ENCODE assay signal across 16 cellular contexts in genomic region chr6:166162599-166163342, GRCh38. TPM values are rescaled to one million over a fixed set of nuclear protein-coding genes. Genes with fewer than 3 reads are reported as not detected.
DNase-seq lines count a peak whose midpoint lies in the region; ATAC-seq lines count a peak whose summit lies in the region.
"Had no signal": no experiment of that assay in that cellular context is flagged by ENCODE, and none has a peak within 500 bp of the region (broad histone marks: within the 10 kb centered on the region; RNA-seq: fewer than 3 reads in every experiment).

No MANE protein-coding gene starts in this region.

- no peaks in the 10 kb centered on the region for H3K36me3 Mint-ChIP-seq in activated T-cell treated with anti-CD3 and anti-CD28 coated beads, Interleukin-2, amount 50 U/mL, for 24 hours (ENCODE audit: low read depth)
- H3K36me3 Mint-ChIP-seq in CD4-positive, alpha-beta memory T cell, result no peaks in the 10 kb centered on the region

- no peak overlapping the region for H4K5ac ChIP-seq in mesendoderm (ENCODE audit: low read length)

- CTCF ChIA-PET in CD4-positive, alpha-beta memory T cell (lab: Charles Lee; ENCODE audit: partially characterized antibody), result no interaction called here

- H4K8ac ChIP-seq in mesendoderm (ENCODE audit: low read depth, low read length), result no peak overlapping the region

- intact Hi-C loops in left cardiac atrium (cut with DNase I), result no loop called here
- intact Hi-C loops in CD4-positive, alpha-beta memory T cell (cut with micrococcal nuclease), result no loop called here

- H3K4me2 ChIP-seq in mesendoderm (ENCODE audit: low read length), result no peak overlapping the region
- H3K4me2 ChIP-seq: hepatocyte had no signal

- DNase-seq in activated T-cell treated with anti-CD3 and anti-CD28 coated beads for 48 hours (ENCODE audit: low read depth), result peak; percentile 43
- no peak for DNase-seq in activated T-cell treated with anti-CD3 and anti-CD28 coated beads, Interleukin-2, amount 50 U/mL, for 24 hours
- peak; percentile 61 for DNase-seq in mesendoderm
- DNase-seq in left cardiac atrium, result no peak
- DNase-seq in HK-2 (ENCODE audit: unreplicated experiment), result no peak
- DNase-seq in CD4-positive, alpha-beta memory T cell, result no peak
- DNase-seq: NCI-H526; stimulated activated naive CD4-positive, alpha-beta T cell treated with Interleukin-2 at 50 U/mL for 16 hours had no signal

- no peak overlapping the region for H3K4ac ChIP-seq in mesendoderm (ENCODE audit: low read depth, low read length)

- H3K4me1 ChIP-seq in mesendoderm (ENCODE audit: control insufficient read depth, low read depth, low read length), result peaks cover 7% of the 10 kb centered on the region
- no peaks in the 10 kb centered on the region for H3K4me1 ChIP-seq in CD4-positive, alpha-beta memory T cell (ENCODE audit: insufficient read depth, low read length)
- H3K4me1 ChIP-seq: HAP-1 had no signal

- H3K27me3 Mint-ChIP-seq in activated T-cell treated with anti-CD3 and anti-CD28 coated beads, Interleukin-2, amount 50 U/mL, for 24 hours, result peaks cover 65% of the 10 kb centered on the region
- peaks cover 31 to 35% of the 10 kb centered on the region in 2 donors for H3K27me3 Mint-ChIP-seq in CD4-positive, alpha-beta memory T cell

- peaks cover 2% of the 10 kb centered on the region for H3K36me3 ChIP-seq in mesendoderm (ENCODE audit: control insufficient read depth, insufficient read depth, low read length)
- H3K36me3 ChIP-seq in CD4-positive, alpha-beta memory T cell (ENCODE audit: insufficient read depth, low read length), result no peaks in the 10 kb centered on the region
- H3K36me3 ChIP-seq: HAP-1 had no signal

- no peak overlapping the region for H2BK15ac ChIP-seq in mesendoderm (replicated peaks; ENCODE audit: low read depth)

- H3K4me3 Mint-ChIP-seq in activated T-cell treated with anti-CD3 and anti-CD28 coated beads, Interleukin-2, amount 50 U/mL, for 24 hours, result no peak overlapping the region
- no peak overlapping the region for H3K4me3 Mint-ChIP-seq in CD4-positive, alpha-beta memory T cell

- no peak overlapping the region for H2BK120ac ChIP-seq in mesendoderm (ENCODE audit: low read depth, low read length)

- peaks cover 3% of the 10 kb centered on the region for H3K4me1 Mint-ChIP-seq in activated T-cell treated with anti-CD3 and anti-CD28 coated beads, Interleukin-2, amount 50 U/mL, for 24 hours (ENCODE audit: low read depth)
- no peaks in the 10 kb centered on the region for H3K4me1 Mint-ChIP-seq in CD4-positive, alpha-beta memory T cell

- no peak overlapping the region for H3K18ac ChIP-seq in mesendoderm (ENCODE audit: low read length)

- H2BK5ac ChIP-seq in mesendoderm (ENCODE audit: low read length), result no peak overlapping the region

- no peak overlapping the region for H3K9ac ChIP-seq in mesendoderm (ENCODE audit: low read length)

- H3K9me3 Mint-ChIP-seq in activated T-cell treated with anti-CD3 and anti-CD28 coated beads, Interleukin-2, amount 50 U/mL, for 24 hours, result no peaks in the 10 kb centered on the region
- H3K9me3 Mint-ChIP-seq in CD4-positive, alpha-beta memory T cell, result no peaks in the 10 kb centered on the region

- POLR2A ChIA-PET in CD4-positive, alpha-beta memory T cell (lab: Charles Lee; ENCODE audit: partially characterized antibody), result no interaction called here

- H3K79me1 ChIP-seq in mesendoderm (ENCODE audit: low read length), result peaks cover 9% of the 10 kb centered on the region

- H3K23ac ChIP-seq in mesendoderm (ENCODE audit: low read length), result no peak overlapping the region

- no peak overlapping the region for H3K27ac Mint-ChIP-seq in activated T-cell treated with anti-CD3 and anti-CD28 coated beads, Interleukin-2, amount 50 U/mL, for 24 hours
- H3K27ac Mint-ChIP-seq in CD4-positive, alpha-beta memory T cell, result no peak overlapping the region

- ATAC-seq in GM21381 (IDR thresholded peaks at IDR 0.05; ENCODE audit: unreplicated experiment) (peak; percentile 77), HG03039 (IDR thresholded peaks at IDR 0.05; ENCODE audit: unreplicated experiment) (peak; percentile 97), left cardiac atrium (no peak)
- ATAC-seq: sciatic nerve had no signal

- H3K4me3 ChIP-seq in mesendoderm (ENCODE audit: low read length), result no peak overlapping the region
- H3K4me3 ChIP-seq in CD4-positive, alpha-beta memory T cell (ENCODE audit: low read length in 2 of 2), result no peak overlapping the region
- H3K4me3 ChIP-seq: HAP-1, hepatocyte had no signal

- H3K56ac ChIP-seq in mesendoderm (ENCODE audit: low read length), result no peak overlapping the region

- H3K79me2 ChIP-seq in mesendoderm (ENCODE audit: control insufficient read depth, insufficient read depth, low read length), result peaks cover 23% of the 10 kb centered on the region
- H3K79me2 ChIP-seq: hepatocyte had no signal

- H2AK5ac ChIP-seq in mesendoderm (ENCODE audit: low read length), result no peak overlapping the region

- H3K27ac ChIP-seq in mesendoderm (ENCODE audit: low read depth, low read length), result no peak overlapping the region
- H3K27ac ChIP-seq in CD4-positive, alpha-beta memory T cell (ENCODE audit: low read depth, low read length), result no peak overlapping the region
- H3K27ac ChIP-seq: hepatocyte had no signal

- no peaks in the 10 kb centered on the region for H3K9me3 ChIP-seq in CD4-positive, alpha-beta memory T cell (ENCODE audit: control insufficient read depth in 1 of 2, low read length in 2 of 2)
- H3K9me3 ChIP-seq: HAP-1 had no signal

- WGBS in mesendoderm (ENCODE audit: extremely low coverage, insufficient coverage, low lambda C conversion rate), result no CpG with 5 or more reads among the region's 1 CpG

- no peaks in the 10 kb centered on the region for H3K27me3 ChIP-seq in mesendoderm (ENCODE audit: insufficient read depth, low read length, poor library complexity)
- peaks cover 5% of the 10 kb centered on the region for H3K27me3 ChIP-seq in CD4-positive, alpha-beta memory T cell (ENCODE audit: insufficient read depth, low read length)

RNA-seq across cellular contexts. Expression of gene TBXT, which starts 4.9 kb away (rescaled TPM):
- polyA plus RNA-seq in mesendoderm (2013, experiment 1 of 2), result 168 TPM
- 162 TPM for polyA plus RNA-seq in mesendoderm (2013, experiment 2 of 2)
- not detected for total RNA-seq in left cardiac atrium
- total RNA-seq in CD4-positive, alpha-beta memory T cell, result not detected
- not detected for polyA plus RNA-seq in CD4-positive, alpha-beta memory T cell
- total RNA-seq: astrocyte, hepatocyte, mononuclear cell, sciatic nerve had no signal
- polyA plus RNA-seq: AG04450 had no signal

Comparison
In these comparisons a context has a peak if more than half of its experiments do, and no peak if none do; other contexts are left out.
1. DNase-seq: peak in activated T-cell treated with anti-CD3 and anti-CD28 coated beads for 48 hours (single experiment) and mesendoderm (single experiment); none in activated T-cell treated with anti-CD3 and anti-CD28 coated beads, Interleukin-2, amount 50 U/mL, for 24 hours (single experiment), left cardiac atrium (single experiment), HK-2 (single experiment) and CD4-positive, alpha-beta memory T cell (0 of 5).
2. ATAC-seq: peak in GM21381 (single experiment) and HG03039 (single experiment); none in left cardiac atrium (0 of 2).